Comparison of ENCODE assay signal across 9 cellular contexts in the genomic region with DNA sequence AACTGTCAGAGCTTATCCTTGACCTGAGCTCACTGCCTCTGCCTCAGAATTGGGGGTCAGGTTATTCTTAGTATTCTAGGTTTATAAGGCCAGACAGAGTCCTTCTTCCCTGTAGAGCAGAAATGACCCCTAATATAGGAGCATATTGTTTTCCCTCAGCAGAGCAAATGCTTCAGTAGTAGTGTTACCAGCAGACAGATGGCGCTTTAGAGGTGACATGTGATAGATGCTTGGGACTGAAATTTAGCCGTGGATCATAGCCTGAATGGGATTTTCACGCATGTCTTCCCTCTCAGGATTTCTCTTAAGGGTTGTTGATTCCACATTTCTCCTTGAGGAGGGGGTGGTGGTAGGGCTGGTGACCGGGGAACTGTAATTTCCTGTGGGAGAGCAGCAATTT. TPM values are rescaled to one million over a fixed set of nuclear protein-coding genes. Genes with fewer than 3 reads are reported as not detected.
A peak's percentile ranks its signal among the peaks of the same experiment; 100 is the strongest.
DNase-seq lines count a peak whose midpoint lies in the region; ATAC-seq, FAIRE-seq and TF ChIP-seq lines count a peak whose summit lies in the region.
"Had no signal": no experiment of that assay in that cellular context is flagged by ENCODE, and none has a peak within 500 bp of the region (broad histone marks: within the 10 kb centered on the region; RNA-seq: fewer than 3 reads in every experiment).

No MANE protein-coding gene starts in this region.

- H3K4me3 ChIP-seq in endothelial cell of umbilical vein (replicated peaks in 1 of 3; ENCODE audit: insufficient read depth in 1 of 3, low read depth in 1 of 3, low read length in 3 of 3), result no peak overlapping the region

- no peak for DNase-seq in Right ventricle myocardium superior
- DNase-seq in left ventricle myocardium superior, result no peak
- peak; percentile 74 for DNase-seq in NCI-H82 treated with DMSO at 0.1 percent for 48 hours (lab: John Stamatoyannopoulos, UW; ENCODE audit: unreplicated experiment)
- DNase-seq in endothelial cell of umbilical vein (ENCODE audit: low read depth, low spot score), result peak; percentile 46
- DNase-seq in stimulated activated naive B cell treated with anti-CD40 and anti-IgM and Interleukin-4, amounts not matched to agents 10 μg/mL and 1 μg/mL and 100 μg/mL, for 72 hours, result no peak
- no peak for DNase-seq in activated T-cell treated with anti-CD3 and anti-CD28 coated beads, Interleukin-2, amount 50 U/mL, for 24 hours
- no peak for DNase-seq in immature natural killer cell
- DNase-seq in activated CD4-positive, alpha-beta T cell treated with anti-CD3 and anti-CD28 coated beads, Interleukin-2, amount 10 ng/mL, durations not matched to agents 7 days and 5 days, result no peak
- DNase-seq: GF-D8 had no signal

- peak overlapping the region; percentile 65 for H3K27ac Mint-ChIP-seq in stimulated activated naive B cell treated with anti-CD40 and anti-IgM and Interleukin-4, amounts not matched to agents 10 μg/mL and 1 μg/mL and 100 μg/mL, for 72 hours
- H3K27ac Mint-ChIP-seq in activated T-cell treated with anti-CD3 and anti-CD28 coated beads, Interleukin-2, amount 50 U/mL, for 24 hours, result no peak overlapping the region
- peak overlapping the region in 1 of 6 donors; percentile 3 for H3K27ac Mint-ChIP-seq in immature natural killer cell
- no peak overlapping the region for H3K27ac Mint-ChIP-seq in activated CD4-positive, alpha-beta T cell treated with anti-CD3 and anti-CD28 coated beads, Interleukin-2, amount 10 ng/mL, durations not matched to agents 7 days and 5 days

- no peak overlapping the region for H3K4me2 ChIP-seq in endothelial cell of umbilical vein (ENCODE audit: insufficient read depth, low read length)

- ATAC-seq in Right ventricle myocardium superior (ENCODE audit: poor library complexity) (peak; percentile 50), left ventricle myocardium superior (no peak)
- ATAC-seq in stimulated activated naive B cell treated with anti-CD40 and anti-IgM and Interleukin-4, amounts not matched to agents 10 μg/mL and 1 μg/mL and 100 μg/mL, for 72 hours (replicated peaks), result peak; percentile 34 to 38

- dilution Hi-C loops in endothelial cell of umbilical vein (cut with MboI; ENCODE audit: extremely low pct_ligation_motif_present, low sequenced_read_pairs), result no loop called here

- POLR2A ChIA-PET in endothelial cell of umbilical vein (lab: Charles Lee), result no interaction called here
- POLR2A ChIA-PET in activated CD4-positive, alpha-beta T cell treated with anti-CD3 and anti-CD28 coated beads, Interleukin-2, amount 10 ng/mL, durations not matched to agents 7 days and 5 days (lab: Charles Lee), result no interaction called here

- no peak overlapping the region for H2AFZ ChIP-seq in endothelial cell of umbilical vein (ENCODE audit: low read depth, low read length)

- H3K36me3 Mint-ChIP-seq in stimulated activated naive B cell treated with anti-CD40 and anti-IgM and Interleukin-4, amounts not matched to agents 10 μg/mL and 1 μg/mL and 100 μg/mL, for 72 hours, result peaks cover 15 to 52% of the 10 kb centered on the region in 2 donors
- H3K36me3 Mint-ChIP-seq in activated T-cell treated with anti-CD3 and anti-CD28 coated beads, Interleukin-2, amount 50 U/mL, for 24 hours (ENCODE audit: low read depth), result peaks cover 5% of the 10 kb centered on the region
- no peaks in the 10 kb centered on the region for H3K36me3 Mint-ChIP-seq in immature natural killer cell
- H3K36me3 Mint-ChIP-seq in activated CD4-positive, alpha-beta T cell treated with anti-CD3 and anti-CD28 coated beads, Interleukin-2, amount 10 ng/mL, durations not matched to agents 7 days and 5 days (ENCODE audit: low read depth), result peaks cover 1% of the 10 kb centered on the region

- intact Hi-C loops in Right ventricle myocardium superior (cut with DNase I) (no loop called here), left ventricle myocardium superior (cut with micrococcal nuclease) (no loop called here), endothelial cell of umbilical vein (cut with micrococcal nuclease) (loop anchor here (1.0 kb wide), 1 partner anchor 29 kb away; no protein-coding TSS in a partner anchor)

- peaks cover 29% of the 10 kb centered on the region for H3K79me2 ChIP-seq in endothelial cell of umbilical vein (ENCODE audit: control insufficient read depth, insufficient read depth, low read length)

- TF ChIP-seq CTCF in endothelial cell of umbilical vein (IDR thresholded peaks at IDR 0.05; ENCODE audit: extremely low read depth in 1 of 2, insufficient read depth in 1 of 2, low read depth in 1 of 2, low read length in 2 of 2), result peak; percentile 36 to 53

- no peak overlapping the region for H3K27ac ChIP-seq in endothelial cell of umbilical vein (ENCODE audit: insufficient read depth, low read depth, low read length)

- no peaks in the 10 kb centered on the region for H3K36me3 ChIP-seq in endothelial cell of umbilical vein (ENCODE audit: control insufficient read depth in 2 of 2, extremely low read depth in 1 of 2, insufficient read depth in 2 of 2, low read length in 2 of 2)

- H3K9ac ChIP-seq in endothelial cell of umbilical vein (replicated peaks; ENCODE audit: extremely low read depth, insufficient read depth, low read length), result no peak overlapping the region

- CTCF ChIA-PET in endothelial cell of umbilical vein (lab: Charles Lee), result interaction anchor here (0.5 to 14.1 kb wide), 12 partner anchors 9 to 162 kb away, joined by 3 to 269 read pairs (median 4); no protein-coding TSS in a partner anchor
- CTCF ChIA-PET in activated CD4-positive, alpha-beta T cell treated with anti-CD3 and anti-CD28 coated beads, Interleukin-2, amount 10 ng/mL, durations not matched to agents 7 days and 5 days (lab: Charles Lee), result interaction anchor here (0.6 to 1.7 kb wide), 2 partner anchors 18 to 225 kb away, joined by 3 to 4 read pairs; a partner anchor contains a TSS

- no peaks in the 10 kb centered on the region for H3K27me3 Mint-ChIP-seq in stimulated activated naive B cell treated with anti-CD40 and anti-IgM and Interleukin-4, amounts not matched to agents 10 μg/mL and 1 μg/mL and 100 μg/mL, for 72 hours
- no peaks in the 10 kb centered on the region for H3K27me3 Mint-ChIP-seq in activated T-cell treated with anti-CD3 and anti-CD28 coated beads, Interleukin-2, amount 50 U/mL, for 24 hours
- peaks cover 0 to 4% (median 2%) of the 10 kb centered on the region in 3 donors for H3K27me3 Mint-ChIP-seq in immature natural killer cell (ENCODE audit: low read depth in 3 of 3)
- H3K27me3 Mint-ChIP-seq in activated CD4-positive, alpha-beta T cell treated with anti-CD3 and anti-CD28 coated beads, Interleukin-2, amount 10 ng/mL, durations not matched to agents 7 days and 5 days, result no peaks in the 10 kb centered on the region

- no peak overlapping the region for H3K4me3 Mint-ChIP-seq in stimulated activated naive B cell treated with anti-CD40 and anti-IgM and Interleukin-4, amounts not matched to agents 10 μg/mL and 1 μg/mL and 100 μg/mL, for 72 hours
- H3K4me3 Mint-ChIP-seq in activated T-cell treated with anti-CD3 and anti-CD28 coated beads, Interleukin-2, amount 50 U/mL, for 24 hours, result no peak overlapping the region
- H3K4me3 Mint-ChIP-seq in immature natural killer cell, result no peak overlapping the region
- no peak overlapping the region for H3K4me3 Mint-ChIP-seq in activated CD4-positive, alpha-beta T cell treated with anti-CD3 and anti-CD28 coated beads, Interleukin-2, amount 10 ng/mL, durations not matched to agents 7 days and 5 days

- peaks cover 0 to 3% of the 10 kb centered on the region in 2 donors for H3K9me3 Mint-ChIP-seq in stimulated activated naive B cell treated with anti-CD40 and anti-IgM and Interleukin-4, amounts not matched to agents 10 μg/mL and 1 μg/mL and 100 μg/mL, for 72 hours
- no peaks in the 10 kb centered on the region for H3K9me3 Mint-ChIP-seq in activated T-cell treated with anti-CD3 and anti-CD28 coated beads, Interleukin-2, amount 50 U/mL, for 24 hours
- no peaks in the 10 kb centered on the region for H3K9me3 Mint-ChIP-seq in immature natural killer cell
- H3K9me3 Mint-ChIP-seq in activated CD4-positive, alpha-beta T cell treated with anti-CD3 and anti-CD28 coated beads, Interleukin-2, amount 10 ng/mL, durations not matched to agents 7 days and 5 days, result no peaks in the 10 kb centered on the region

- TF ChIP-seq POLR2A in endothelial cell of umbilical vein (IDR thresholded peaks at IDR 0.05; ENCODE audit: low read depth, low read length), result no peak

- no peaks in the 10 kb centered on the region for H4K20me1 ChIP-seq in endothelial cell of umbilical vein (replicated peaks; ENCODE audit: control insufficient read depth, extremely low read depth, insufficient read depth, low read length)

- no peaks in the 10 kb centered on the region for H3K9me1 ChIP-seq in endothelial cell of umbilical vein (replicated peaks; ENCODE audit: control insufficient read depth, extremely low read depth, insufficient read depth, low read length)

- peak; percentile 38 for FAIRE-seq in endothelial cell of umbilical vein (lab: Jason Lieb, UNC)

- peaks cover 65% of the 10 kb centered on the region for H3K4me1 ChIP-seq in endothelial cell of umbilical vein (ENCODE audit: control insufficient read depth, extremely low read depth, insufficient read depth, low read length)

- H3K27me3 ChIP-seq in endothelial cell of umbilical vein (ENCODE audit: control insufficient read depth in 2 of 2, insufficient read depth in 2 of 2, low read length in 2 of 2), result no peaks in the 10 kb centered on the region

- no TSS peak for BruUV-seq in endothelial cell of umbilical vein (replicated peaks; lab: Mats Ljungman, UMichigan)

- peaks cover 63 to 90% of the 10 kb centered on the region in 2 donors for H3K4me1 Mint-ChIP-seq in stimulated activated naive B cell treated with anti-CD40 and anti-IgM and Interleukin-4, amounts not matched to agents 10 μg/mL and 1 μg/mL and 100 μg/mL, for 72 hours
- H3K4me1 Mint-ChIP-seq in activated T-cell treated with anti-CD3 and anti-CD28 coated beads, Interleukin-2, amount 50 U/mL, for 24 hours (ENCODE audit: low read depth), result peaks cover 62% of the 10 kb centered on the region
- peaks cover 18 to 25% of the 10 kb centered on the region in 2 donors for H3K4me1 Mint-ChIP-seq in immature natural killer cell
- H3K4me1 Mint-ChIP-seq in activated CD4-positive, alpha-beta T cell treated with anti-CD3 and anti-CD28 coated beads, Interleukin-2, amount 10 ng/mL, durations not matched to agents 7 days and 5 days, result peaks cover 30% of the 10 kb centered on the region

- H3K9me3 ChIP-seq in endothelial cell of umbilical vein (replicated peaks; ENCODE audit: control insufficient read depth, insufficient read depth, low read length), result no peaks in the 10 kb centered on the region

RNA-seq across cellular contexts. Expression of a gene that starts 24.5 kb away (rescaled TPM):
- total RNA-seq in Right ventricle myocardium superior, result 11.6 TPM
- total RNA-seq in left ventricle myocardium superior, result 13.6 TPM
- 54.3 and 55.5 TPM in 2 replicates for total RNA-seq in endothelial cell of umbilical vein
- polyA plus RNA-seq in endothelial cell of umbilical vein, result 17.8 and 32.5 TPM in 2 replicates
- polyA plus RNA-seq in endothelial cell of umbilical vein (2011; cell fraction: cytosol; rRNA removed), result 17.4 and 18.8 TPM in 2 replicates
- 88.3 and 92.8 TPM in 2 replicates for polyA plus RNA-seq in endothelial cell of umbilical vein (2011; cell fraction: nucleus; rRNA removed)
- 29.3 and 33.4 TPM in 2 replicates for polyA plus RNA-seq in endothelial cell of umbilical vein (2012)
- polyA minus RNA-seq in endothelial cell of umbilical vein, result 41.5 and 43.3 TPM in 2 replicates
- 54.5 TPM for polyA minus RNA-seq in endothelial cell of umbilical vein (2011; cell fraction: cytosol; rRNA and poly(A)+ RNA removed)
- polyA minus RNA-seq in endothelial cell of umbilical vein (2011; cell fraction: nucleus; rRNA and poly(A)+ RNA removed), result 48.7 and 51.7 TPM in 2 replicates
- 1 to 10 TPM; 3.0 to 4.5 (median 3.4) TPM for polyA plus RNA-seq in immature natural killer cell
- total RNA-seq in activated CD4-positive, alpha-beta T cell treated with anti-CD3 and anti-CD28 coated beads, Interleukin-2, amount 10 ng/mL, durations not matched to agents 7 days and 5 days, result 10 to 100 TPM; 43.3 to 45.4 TPM

Comparison
In these comparisons a context has a peak if more than half of its experiments do, and no peak if none do; other contexts are left out.
1. DNase-seq: peak in NCI-H82 treated with DMSO at 0.1 percent for 48 hours (single experiment) and endothelial cell of umbilical vein (single experiment); none in Right ventricle myocardium superior (single experiment), left ventricle myocardium superior (single experiment), stimulated activated naive B cell treated with anti-CD40 and anti-IgM and Interleukin-4, amounts not matched to agents 10 μg/mL and 1 μg/mL and 100 μg/mL, for 72 hours (single experiment), activated T-cell treated with anti-CD3 and anti-CD28 coated beads, Interleukin-2, amount 50 U/mL, for 24 hours (single experiment), immature natural killer cell (0 of 3) and activated CD4-positive, alpha-beta T cell treated with anti-CD3 and anti-CD28 coated beads, Interleukin-2, amount 10 ng/mL, durations not matched to agents 7 days and 5 days (single experiment).